11 cellular contexts compared by ENCODE assay signal in the genomic region with DNA sequence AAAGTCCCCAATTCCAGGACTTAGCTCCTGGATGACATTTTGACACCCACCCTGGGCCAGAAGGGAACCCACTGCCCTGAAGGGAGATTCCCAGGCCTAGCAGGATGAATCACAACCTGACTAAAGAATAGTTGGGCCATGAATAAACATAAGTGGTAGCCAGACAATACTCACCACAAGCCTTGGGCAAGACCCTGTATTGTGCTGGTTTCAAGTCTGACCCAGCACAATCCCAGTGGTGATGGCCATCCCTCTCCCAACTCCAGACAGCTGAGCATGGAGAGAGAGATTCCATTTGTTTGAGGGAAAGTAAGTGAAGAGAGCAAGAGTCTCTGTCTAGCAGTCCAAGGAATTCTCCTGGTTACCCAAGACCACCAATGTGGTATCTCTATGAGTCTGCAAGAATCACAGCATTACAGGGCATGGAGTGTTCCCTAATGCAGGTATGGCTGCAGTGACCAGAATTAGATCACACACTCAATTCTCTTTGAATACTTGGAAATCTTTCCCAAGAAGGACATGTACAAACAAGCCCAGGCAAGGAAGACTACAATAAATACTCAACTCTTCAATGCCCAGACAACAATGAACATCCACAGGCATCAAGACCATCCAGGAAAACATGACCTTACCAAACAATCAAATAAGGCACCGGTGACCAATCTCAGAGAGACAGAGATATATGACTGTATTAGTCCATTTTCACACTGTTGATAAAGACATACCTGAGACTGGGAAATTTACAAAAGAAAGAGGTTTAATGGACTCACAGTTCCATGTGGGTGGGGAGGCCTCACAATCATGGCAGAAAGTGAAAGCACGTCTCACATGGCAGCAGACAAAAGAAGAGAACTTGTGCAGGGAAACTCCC.
DNase-seq lines count a peak whose midpoint lies in the region; TF ChIP-seq lines count a peak whose summit lies in the region.
"Had no signal": no experiment of that assay in that cellular context is flagged by ENCODE, and none has a peak within 500 bp of the region (broad histone marks: within the 10 kb centered on the region; RNA-seq: fewer than 3 reads in every experiment).

No MANE protein-coding gene starts in this region.

- TF ChIP-seq CTCF in AG09309 (IDR thresholded peaks at IDR 0.05; ENCODE audit: control insufficient read depth, insufficient read depth, low read depth, low read length, missing control alignments) (no peak), astrocyte of the spinal cord (IDR thresholded peaks at IDR 0.05; ENCODE audit: low read depth, low read length) (no peak)

- no peak overlapping the region for H3K4me3 ChIP-seq in AG09309 (ENCODE audit: control insufficient read depth, low read depth, low read length)
- no peak overlapping the region for H3K4me3 ChIP-seq in astrocyte of the spinal cord (ENCODE audit: low read depth, low read length)

- in situ Hi-C loops in astrocyte of the spinal cord (cut with HindIII; ENCODE audit: low sequenced_read_pairs): no loop called here

- DNase-seq in AG09309 (ENCODE audit: low read depth): peak; percentile 31
- peak; percentile 11 for DNase-seq in HK-2 (ENCODE audit: unreplicated experiment)
- peak; percentile 74 for DNase-seq in astrocyte of the spinal cord (ENCODE audit: low read depth, low spot score)
- peak; percentile 89 for DNase-seq in myocyte (ENCODE audit: low read depth)
- DNase-seq in posterior vena cava (ENCODE audit: low spot score): no peak
- no peak for DNase-seq in T-helper 1 cell
- DNase-seq in NCI-H748 treated with DMSO at 0.1 percent for 48 hours (lab: John Stamatoyannopoulos, UW): no peak
- no peak for DNase-seq in posterior cingulate gyrus
- DNase-seq: activated CD4-positive, alpha-beta T cell treated with anti-CD3 and anti-CD28 coated beads for 4 hours; CD8-positive, alpha-beta memory T cell; MV-4-11 had no signal

- intact Hi-C loops in posterior vena cava (cut with DNase I) (no loop called here), posterior cingulate gyrus (cut with DNase I) (no loop called here)

Comparison
In these comparisons a context has a peak if more than half of its experiments do, and no peak if none do; other contexts are left out.
1. DNase-seq: peak in AG09309 (single experiment), HK-2 (single experiment), astrocyte of the spinal cord (single experiment) and myocyte (single experiment); none in posterior vena cava (single experiment), T-helper 1 cell (0 of 5), NCI-H748 treated with DMSO at 0.1 percent for 48 hours (single experiment) and posterior cingulate gyrus (0 of 10).